1 cellular context compared by ENCODE assay signal in the genomic region with DNA sequence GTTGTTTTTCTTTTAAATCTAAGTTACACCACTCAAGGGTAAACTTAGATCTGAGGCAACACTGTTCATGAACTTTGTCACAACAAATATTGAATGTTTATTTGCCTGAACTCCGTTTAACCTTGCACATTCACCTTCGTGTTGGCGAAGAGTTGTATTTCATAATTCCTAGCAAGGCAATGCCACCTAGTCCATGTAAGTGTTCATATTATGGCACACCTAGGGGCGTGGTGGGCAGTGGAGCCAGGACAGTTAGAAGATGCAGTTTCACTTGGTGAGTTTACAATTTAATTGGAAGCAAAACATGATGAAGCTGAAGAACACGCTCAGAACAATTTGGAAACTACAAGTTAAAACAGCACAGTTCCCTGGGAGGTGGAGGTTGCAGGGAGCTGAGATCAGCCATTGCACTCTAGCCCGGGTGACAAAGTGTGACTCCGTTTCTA.
TF ChIP-seq lines count a peak whose summit lies in the region.

No MANE protein-coding gene starts in this region.

TF ChIP-seq in HepG2, 621 proteins besides CTCF, POLR2A, EP300 and RAD21 (continued from another document and continues in another):
- TF ChIP-seq, protein P1, sequence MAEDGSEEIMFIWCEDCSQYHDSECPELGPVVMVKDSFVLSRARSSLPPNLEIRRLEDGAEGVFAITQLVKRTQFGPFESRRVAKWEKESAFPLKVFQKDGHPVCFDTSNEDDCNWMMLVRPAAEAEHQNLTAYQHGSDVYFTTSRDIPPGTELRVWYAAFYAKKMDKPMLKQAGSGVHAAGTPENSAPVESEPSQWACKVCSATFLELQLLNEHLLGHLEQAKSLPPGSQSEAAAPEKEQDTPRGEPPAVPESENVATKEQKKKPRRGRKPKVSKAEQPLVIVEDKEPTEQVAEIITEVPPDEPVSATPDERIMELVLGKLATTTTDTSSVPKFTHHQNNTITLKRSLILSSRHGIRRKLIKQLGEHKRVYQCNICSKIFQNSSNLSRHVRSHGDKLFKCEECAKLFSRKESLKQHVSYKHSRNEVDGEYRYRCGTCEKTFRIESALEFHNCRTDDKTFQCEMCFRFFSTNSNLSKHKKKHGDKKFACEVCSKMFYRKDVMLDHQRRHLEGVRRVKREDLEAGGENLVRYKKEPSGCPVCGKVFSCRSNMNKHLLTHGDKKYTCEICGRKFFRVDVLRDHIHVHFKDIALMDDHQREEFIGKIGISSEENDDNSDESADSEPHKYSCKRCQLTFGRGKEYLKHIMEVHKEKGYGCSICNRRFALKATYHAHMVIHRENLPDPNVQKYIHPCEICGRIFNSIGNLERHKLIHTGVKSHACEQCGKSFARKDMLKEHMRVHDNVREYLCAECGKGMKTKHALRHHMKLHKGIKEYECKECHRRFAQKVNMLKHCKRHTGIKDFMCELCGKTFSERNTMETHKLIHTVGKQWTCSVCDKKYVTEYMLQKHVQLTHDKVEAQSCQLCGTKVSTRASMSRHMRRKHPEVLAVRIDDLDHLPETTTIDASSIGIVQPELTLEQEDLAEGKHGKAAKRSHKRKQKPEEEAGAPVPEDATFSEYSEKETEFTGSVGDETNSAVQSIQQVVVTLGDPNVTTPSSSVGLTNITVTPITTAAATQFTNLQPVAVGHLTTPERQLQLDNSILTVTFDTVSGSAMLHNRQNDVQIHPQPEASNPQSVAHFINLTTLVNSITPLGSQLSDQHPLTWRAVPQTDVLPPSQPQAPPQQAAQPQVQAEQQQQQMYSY (CRISPR knock-in tag; IDR thresholded peaks at IDR 0.05), result no peak
- TF ChIP-seq, protein P2, sequence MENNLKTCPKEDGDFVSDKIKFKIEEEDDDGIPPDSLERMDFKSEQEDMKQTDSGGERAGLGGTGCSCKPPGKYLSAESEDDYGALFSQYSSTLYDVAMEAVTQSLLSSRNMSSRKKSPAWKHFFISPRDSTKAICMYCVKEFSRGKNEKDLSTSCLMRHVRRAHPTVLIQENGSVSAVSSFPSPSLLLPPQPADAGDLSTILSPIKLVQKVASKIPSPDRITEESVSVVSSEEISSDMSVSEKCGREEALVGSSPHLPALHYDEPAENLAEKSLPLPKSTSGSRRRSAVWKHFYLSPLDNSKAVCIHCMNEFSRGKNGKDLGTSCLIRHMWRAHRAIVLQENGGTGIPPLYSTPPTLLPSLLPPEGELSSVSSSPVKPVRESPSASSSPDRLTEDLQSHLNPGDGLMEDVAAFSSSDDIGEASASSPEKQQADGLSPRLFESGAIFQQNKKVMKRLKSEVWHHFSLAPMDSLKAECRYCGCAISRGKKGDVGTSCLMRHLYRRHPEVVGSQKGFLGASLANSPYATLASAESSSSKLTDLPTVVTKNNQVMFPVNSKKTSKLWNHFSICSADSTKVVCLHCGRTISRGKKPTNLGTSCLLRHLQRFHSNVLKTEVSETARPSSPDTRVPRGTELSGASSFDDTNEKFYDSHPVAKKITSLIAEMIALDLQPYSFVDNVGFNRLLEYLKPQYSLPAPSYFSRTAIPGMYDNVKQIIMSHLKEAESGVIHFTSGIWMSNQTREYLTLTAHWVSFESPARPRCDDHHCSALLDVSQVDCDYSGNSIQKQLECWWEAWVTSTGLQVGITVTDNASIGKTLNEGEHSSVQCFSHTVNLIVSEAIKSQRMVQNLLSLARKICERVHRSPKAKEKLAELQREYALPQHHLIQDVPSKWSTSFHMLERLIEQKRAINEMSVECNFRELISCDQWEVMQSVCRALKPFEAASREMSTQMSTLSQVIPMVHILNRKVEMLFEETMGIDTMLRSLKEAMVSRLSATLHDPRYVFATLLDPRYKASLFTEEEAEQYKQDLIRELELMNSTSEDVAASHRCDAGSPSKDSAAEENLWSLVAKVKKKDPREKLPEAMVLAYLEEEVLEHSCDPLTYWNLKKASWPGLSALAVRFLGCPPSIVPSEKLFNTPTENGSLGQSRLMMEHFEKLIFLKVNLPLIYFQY (CRISPR knock-in tag; IDR thresholded peaks at IDR 0.05; ENCODE audit: borderline replicate concordance), result no peak; the same call in 1 of the 2 replicates
- TF ChIP-seq ZFP36L1 (CRISPR knock-in tag; IDR thresholded peaks at IDR 0.05) (no peak), KLF6 (CRISPR knock-in tag; IDR thresholded peaks at IDR 0.05) (peak; percentile 69; the same call in 1 of the 2 replicates), ARNTL (CRISPR knock-in tag; IDR thresholded peaks at IDR 0.05) (peak; percentile 65; the same call in 1 of the 2 replicates), PHB2 (IDR thresholded peaks at IDR 0.05; ENCODE audit: partially characterized antibody) (no peak), SP5 (CRISPR knock-in tag; IDR thresholded peaks at IDR 0.05; ENCODE audit: borderline replicate concordance, low read depth) (peak; percentile 88; the same call in 1 of the 2 replicates), MEIS1 (CRISPR knock-in tag; IDR thresholded peaks at IDR 0.05; ENCODE audit: borderline replicate concordance) (peak; percentile 34; the same call in 1 of the 2 replicates), U2AF1 (optimal IDR thresholded peaks at IDR 0.05; ENCODE audit: low read depth, low read length) (no peak), RXRA (CRISPR knock-in tag; IDR thresholded peaks at IDR 0.05) (peak; percentile 96; the same call in 1 of the 2 replicates), TCF12 (IDR thresholded peaks at IDR 0.05) (no peak), TCF12 (CRISPR knock-in tag; IDR thresholded peaks at IDR 0.05) (peak; percentile 60), ZNF335 (CRISPR knock-in tag; IDR thresholded peaks at IDR 0.05) (no peak), KLF13 (CRISPR knock-in tag; IDR thresholded peaks at IDR 0.05) (no peak), ZNF549 (CRISPR knock-in tag; IDR thresholded peaks at IDR 0.05) (no peak), GATAD1 (CRISPR knock-in tag; IDR thresholded peaks at IDR 0.05) (no peak; the same call in 1 of the 2 replicates), JUN (CRISPR knock-in tag; IDR thresholded peaks at IDR 0.05) (0 out of 2 replicates have a peak, but pooled peaks have one; percentile 34), KLF16 (CRISPR knock-in tag; IDR thresholded peaks at IDR 0.05) (peak in 1 of 2 experiments; percentile 83; a peak in 2 of 4 replicates)
- TF ChIP-seq, protein P3, sequence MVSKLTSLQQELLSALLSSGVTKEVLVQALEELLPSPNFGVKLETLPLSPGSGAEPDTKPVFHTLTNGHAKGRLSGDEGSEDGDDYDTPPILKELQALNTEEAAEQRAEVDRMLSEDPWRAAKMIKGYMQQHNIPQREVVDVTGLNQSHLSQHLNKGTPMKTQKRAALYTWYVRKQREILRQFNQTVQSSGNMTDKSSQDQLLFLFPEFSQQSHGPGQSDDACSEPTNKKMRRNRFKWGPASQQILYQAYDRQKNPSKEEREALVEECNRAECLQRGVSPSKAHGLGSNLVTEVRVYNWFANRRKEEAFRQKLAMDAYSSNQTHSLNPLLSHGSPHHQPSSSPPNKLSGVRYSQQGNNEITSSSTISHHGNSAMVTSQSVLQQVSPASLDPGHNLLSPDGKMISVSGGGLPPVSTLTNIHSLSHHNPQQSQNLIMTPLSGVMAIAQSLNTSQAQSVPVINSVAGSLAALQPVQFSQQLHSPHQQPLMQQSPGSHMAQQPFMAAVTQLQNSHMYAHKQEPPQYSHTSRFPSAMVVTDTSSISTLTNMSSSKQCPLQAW (CRISPR knock-in tag; IDR thresholded peaks at IDR 0.05), result peak; percentile 67; the same call in 1 of the 2 replicates
- TF ChIP-seq, protein P4, sequence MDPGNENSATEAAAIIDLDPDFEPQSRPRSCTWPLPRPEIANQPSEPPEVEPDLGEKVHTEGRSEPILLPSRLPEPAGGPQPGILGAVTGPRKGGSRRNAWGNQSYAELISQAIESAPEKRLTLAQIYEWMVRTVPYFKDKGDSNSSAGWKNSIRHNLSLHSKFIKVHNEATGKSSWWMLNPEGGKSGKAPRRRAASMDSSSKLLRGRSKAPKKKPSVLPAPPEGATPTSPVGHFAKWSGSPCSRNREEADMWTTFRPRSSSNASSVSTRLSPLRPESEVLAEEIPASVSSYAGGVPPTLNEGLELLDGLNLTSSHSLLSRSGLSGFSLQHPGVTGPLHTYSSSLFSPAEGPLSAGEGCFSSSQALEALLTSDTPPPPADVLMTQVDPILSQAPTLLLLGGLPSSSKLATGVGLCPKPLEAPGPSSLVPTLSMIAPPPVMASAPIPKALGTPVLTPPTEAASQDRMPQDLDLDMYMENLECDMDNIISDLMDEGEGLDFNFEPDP (CRISPR knock-in tag; conservative IDR thresholded peaks at IDR 0.05), result no peak
- TF ChIP-seq, protein P5, sequence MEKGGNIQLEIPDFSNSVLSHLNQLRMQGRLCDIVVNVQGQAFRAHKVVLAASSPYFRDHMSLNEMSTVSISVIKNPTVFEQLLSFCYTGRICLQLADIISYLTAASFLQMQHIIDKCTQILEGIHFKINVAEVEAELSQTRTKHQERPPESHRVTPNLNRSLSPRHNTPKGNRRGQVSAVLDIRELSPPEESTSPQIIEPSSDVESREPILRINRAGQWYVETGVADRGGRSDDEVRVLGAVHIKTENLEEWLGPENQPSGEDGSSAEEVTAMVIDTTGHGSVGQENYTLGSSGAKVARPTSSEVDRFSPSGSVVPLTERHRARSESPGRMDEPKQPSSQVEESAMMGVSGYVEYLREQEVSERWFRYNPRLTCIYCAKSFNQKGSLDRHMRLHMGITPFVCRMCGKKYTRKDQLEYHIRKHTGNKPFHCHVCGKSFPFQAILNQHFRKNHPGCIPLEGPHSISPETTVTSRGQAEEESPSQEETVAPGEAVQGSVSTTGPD (CRISPR knock-in tag; IDR thresholded peaks at IDR 0.05), result no peak
- TF ChIP-seq, protein P6, sequence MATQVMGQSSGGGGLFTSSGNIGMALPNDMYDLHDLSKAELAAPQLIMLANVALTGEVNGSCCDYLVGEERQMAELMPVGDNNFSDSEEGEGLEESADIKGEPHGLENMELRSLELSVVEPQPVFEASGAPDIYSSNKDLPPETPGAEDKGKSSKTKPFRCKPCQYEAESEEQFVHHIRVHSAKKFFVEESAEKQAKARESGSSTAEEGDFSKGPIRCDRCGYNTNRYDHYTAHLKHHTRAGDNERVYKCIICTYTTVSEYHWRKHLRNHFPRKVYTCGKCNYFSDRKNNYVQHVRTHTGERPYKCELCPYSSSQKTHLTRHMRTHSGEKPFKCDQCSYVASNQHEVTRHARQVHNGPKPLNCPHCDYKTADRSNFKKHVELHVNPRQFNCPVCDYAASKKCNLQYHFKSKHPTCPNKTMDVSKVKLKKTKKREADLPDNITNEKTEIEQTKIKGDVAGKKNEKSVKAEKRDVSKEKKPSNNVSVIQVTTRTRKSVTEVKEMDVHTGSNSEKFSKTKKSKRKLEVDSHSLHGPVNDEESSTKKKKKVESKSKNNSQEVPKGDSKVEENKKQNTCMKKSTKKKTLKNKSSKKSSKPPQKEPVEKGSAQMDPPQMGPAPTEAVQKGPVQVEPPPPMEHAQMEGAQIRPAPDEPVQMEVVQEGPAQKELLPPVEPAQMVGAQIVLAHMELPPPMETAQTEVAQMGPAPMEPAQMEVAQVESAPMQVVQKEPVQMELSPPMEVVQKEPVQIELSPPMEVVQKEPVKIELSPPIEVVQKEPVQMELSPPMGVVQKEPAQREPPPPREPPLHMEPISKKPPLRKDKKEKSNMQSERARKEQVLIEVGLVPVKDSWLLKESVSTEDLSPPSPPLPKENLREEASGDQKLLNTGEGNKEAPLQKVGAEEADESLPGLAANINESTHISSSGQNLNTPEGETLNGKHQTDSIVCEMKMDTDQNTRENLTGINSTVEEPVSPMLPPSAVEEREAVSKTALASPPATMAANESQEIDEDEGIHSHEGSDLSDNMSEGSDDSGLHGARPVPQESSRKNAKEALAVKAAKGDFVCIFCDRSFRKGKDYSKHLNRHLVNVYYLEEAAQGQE (IDR thresholded peaks at IDR 0.05; ENCODE audit: borderline replicate concordance in 1 of 2, low read depth in 1 of 2, low read length in 2 of 2), result peak in 1 of 2 experiments; percentile 57; a peak in 1 of 4 replicates
- TF ChIP-seq, protein P7, sequence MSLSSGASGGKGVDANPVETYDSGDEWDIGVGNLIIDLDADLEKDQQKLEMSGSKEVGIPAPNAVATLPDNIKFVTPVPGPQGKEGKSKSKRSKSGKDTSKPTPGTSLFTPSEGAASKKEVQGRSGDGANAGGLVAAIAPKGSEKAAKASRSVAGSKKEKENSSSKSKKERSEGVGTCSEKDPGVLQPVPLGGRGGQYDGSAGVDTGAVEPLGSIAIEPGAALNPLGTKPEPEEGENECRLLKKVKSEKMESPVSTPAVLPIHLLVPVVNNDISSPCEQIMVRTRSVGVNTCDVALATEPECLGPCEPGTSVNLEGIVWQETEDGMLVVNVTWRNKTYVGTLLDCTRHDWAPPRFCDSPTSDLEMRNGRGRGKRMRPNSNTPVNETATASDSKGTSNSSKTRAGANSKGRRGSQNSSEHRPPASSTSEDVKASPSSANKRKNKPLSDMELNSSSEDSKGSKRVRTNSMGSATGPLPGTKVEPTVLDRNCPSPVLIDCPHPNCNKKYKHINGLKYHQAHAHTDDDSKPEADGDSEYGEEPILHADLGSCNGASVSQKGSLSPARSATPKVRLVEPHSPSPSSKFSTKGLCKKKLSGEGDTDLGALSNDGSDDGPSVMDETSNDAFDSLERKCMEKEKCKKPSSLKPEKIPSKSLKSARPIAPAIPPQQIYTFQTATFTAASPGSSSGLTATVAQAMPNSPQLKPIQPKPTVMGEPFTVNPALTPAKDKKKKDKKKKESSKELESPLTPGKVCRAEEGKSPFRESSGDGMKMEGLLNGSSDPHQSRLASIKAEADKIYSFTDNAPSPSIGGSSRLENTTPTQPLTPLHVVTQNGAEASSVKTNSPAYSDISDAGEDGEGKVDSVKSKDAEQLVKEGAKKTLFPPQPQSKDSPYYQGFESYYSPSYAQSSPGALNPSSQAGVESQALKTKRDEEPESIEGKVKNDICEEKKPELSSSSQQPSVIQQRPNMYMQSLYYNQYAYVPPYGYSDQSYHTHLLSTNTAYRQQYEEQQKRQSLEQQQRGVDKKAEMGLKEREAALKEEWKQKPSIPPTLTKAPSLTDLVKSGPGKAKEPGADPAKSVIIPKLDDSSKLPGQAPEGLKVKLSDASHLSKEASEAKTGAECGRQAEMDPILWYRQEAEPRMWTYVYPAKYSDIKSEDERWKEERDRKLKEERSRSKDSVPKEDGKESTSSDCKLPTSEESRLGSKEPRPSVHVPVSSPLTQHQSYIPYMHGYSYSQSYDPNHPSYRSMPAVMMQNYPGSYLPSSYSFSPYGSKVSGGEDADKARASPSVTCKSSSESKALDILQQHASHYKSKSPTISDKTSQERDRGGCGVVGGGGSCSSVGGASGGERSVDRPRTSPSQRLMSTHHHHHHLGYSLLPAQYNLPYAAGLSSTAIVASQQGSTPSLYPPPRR (CRISPR knock-in tag; IDR thresholded peaks at IDR 0.05; ENCODE audit: borderline replicate concordance), result peak; percentile 97
- TF ChIP-seq, protein P8, sequence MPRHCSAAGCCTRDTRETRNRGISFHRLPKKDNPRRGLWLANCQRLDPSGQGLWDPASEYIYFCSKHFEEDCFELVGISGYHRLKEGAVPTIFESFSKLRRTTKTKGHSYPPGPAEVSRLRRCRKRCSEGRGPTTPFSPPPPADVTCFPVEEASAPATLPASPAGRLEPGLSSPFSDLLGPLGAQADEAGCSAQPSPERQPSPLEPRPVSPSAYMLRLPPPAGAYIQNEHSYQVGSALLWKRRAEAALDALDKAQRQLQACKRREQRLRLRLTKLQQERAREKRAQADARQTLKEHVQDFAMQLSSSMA (CRISPR knock-in tag; IDR thresholded peaks at IDR 0.05), result no peak
- TF ChIP-seq, protein P9, sequence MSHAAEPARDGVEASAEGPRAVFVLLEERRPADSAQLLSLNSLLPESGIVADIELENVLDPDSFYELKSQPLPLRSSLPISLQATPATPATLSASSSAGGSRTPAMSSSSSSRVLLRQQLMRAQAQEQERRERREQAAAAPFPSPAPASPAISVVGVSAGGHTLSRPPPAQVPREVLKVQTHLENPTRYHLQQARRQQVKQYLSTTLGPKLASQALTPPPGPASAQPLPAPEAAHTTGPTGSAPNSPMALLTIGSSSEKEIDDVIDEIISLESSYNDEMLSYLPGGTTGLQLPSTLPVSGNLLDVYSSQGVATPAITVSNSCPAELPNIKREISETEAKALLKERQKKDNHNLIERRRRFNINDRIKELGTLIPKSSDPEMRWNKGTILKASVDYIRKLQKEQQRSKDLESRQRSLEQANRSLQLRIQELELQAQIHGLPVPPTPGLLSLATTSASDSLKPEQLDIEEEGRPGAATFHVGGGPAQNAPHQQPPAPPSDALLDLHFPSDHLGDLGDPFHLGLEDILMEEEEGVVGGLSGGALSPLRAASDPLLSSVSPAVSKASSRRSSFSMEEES (CRISPR knock-in tag; IDR thresholded peaks at IDR 0.05), result peak; percentile 51; the same call in 1 of the 2 replicates
